Comparison of ENCODE assay signal across 9 cellular contexts in the genomic region with DNA sequence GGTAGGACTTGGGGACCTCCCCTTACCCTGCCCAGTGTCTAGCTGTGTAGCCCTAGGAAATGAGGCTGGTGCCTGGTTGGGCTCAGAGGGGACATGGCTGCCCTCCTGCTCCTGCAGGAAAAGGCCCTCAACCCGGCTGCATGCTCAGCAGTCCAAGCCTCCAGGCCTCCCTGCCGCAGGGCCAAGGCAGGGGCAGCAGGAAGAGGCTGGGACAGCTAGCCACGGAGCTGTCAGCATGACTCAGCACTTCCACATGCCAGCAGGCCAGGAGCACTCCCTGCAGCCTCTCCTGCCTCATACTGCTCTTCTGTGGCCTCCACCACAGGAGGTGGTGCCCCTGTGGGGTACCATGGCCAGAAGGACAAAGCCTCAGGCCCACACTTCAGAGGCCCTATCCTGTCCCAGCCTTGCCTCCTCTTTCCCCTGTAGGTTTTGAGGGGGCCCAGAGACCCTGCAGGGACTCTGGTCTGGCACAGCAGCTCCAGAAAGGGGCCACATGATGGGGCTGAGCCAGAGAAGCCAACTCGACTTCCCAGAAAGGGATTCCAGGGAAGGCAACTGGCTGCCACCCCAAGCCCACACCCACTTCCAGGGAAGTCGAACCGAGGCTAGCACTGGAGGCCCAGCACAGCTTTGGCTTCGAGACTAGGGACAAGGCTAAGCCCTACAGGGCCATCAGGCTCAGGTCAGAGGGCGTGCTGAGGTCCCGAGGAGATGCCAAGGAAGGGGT. TPM values are rescaled to one million over a fixed set of nuclear protein-coding genes. Genes with fewer than 3 reads are reported as not detected.
DNase-seq lines count a peak whose midpoint lies in the region; ATAC-seq and TF ChIP-seq lines count a peak whose summit lies in the region.
"Had no signal": no experiment of that assay in that cellular context is flagged by ENCODE, and none has a peak within 500 bp of the region (broad histone marks: within the 10 kb centered on the region; RNA-seq: fewer than 3 reads in every experiment).

No MANE protein-coding gene starts in this region.

- H3K36me3 ChIP-seq in Peyer's patch (peaks cover 0 to 70% (median 0%) of the 10 kb centered on the region in 3 donors), liver (ENCODE audit: control insufficient read depth in 4 of 4, insufficient read depth in 3 of 4, low read depth in 1 of 4, low read length in 3 of 4) (peaks cover 0 to 22% (median 12%) of the 10 kb centered on the region in 4 donors), tibial artery (peaks cover 80 to 100% (median 89%) of the 10 kb centered on the region in 3 donors)

- intact Hi-C loops in tibial artery (cut with DNase I; ENCODE audit: low total_unique reads): no loop called here

- no peak overlapping the region for H3K9ac ChIP-seq in liver (ENCODE audit: low read depth in 1 of 2, low read length in 2 of 2)

- peak in 1 of 2 donors; percentile 9 for TF ChIP-seq POLR2A in Peyer's patch (IDR thresholded peaks at IDR 0.05)

- H3K27me3 ChIP-seq in Peyer's patch: no peaks in the 10 kb centered on the region
- H3K27me3 ChIP-seq in liver (ENCODE audit: control insufficient read depth in 4 of 4, insufficient read depth in 4 of 4, low read length in 3 of 4): no peaks in the 10 kb centered on the region
- H3K27me3 ChIP-seq in tibial artery: no peaks in the 10 kb centered on the region

- peak in 1 of 2 donors; percentile 16 for TF ChIP-seq RAD21 in liver (IDR thresholded peaks at IDR 0.05)

- WGBS in liver: 56% methylated on average over 9 of the region's 9 CpGs

- TF ChIP-seq CTCF in Peyer's patch (IDR thresholded peaks at IDR 0.05) (no peak), liver (IDR thresholded peaks at IDR 0.05; ENCODE audit: low read depth, low read length, missing input control) (no peak), tibial artery (IDR thresholded peaks at IDR 0.05) (no peak)

- H3K4me3 ChIP-seq in Peyer's patch: no peak overlapping the region
- no peak overlapping the region for H3K4me3 ChIP-seq in liver (ENCODE audit: low read depth in 1 of 3, low read length in 3 of 3)
- no peak overlapping the region for H3K4me3 ChIP-seq in tibial artery

- ATAC-seq in HG03469 (IDR thresholded peaks at IDR 0.05; ENCODE audit: unreplicated experiment) (no peak), HG03095 (IDR thresholded peaks at IDR 0.05; ENCODE audit: unreplicated experiment) (no peak), HG02571 (IDR thresholded peaks at IDR 0.05; ENCODE audit: unreplicated experiment) (no peak)

- H3K27ac ChIP-seq in Peyer's patch: peak overlapping the region; percentile 3 to 64 (median 44)
- peak overlapping the region; percentile 12 to 53 for H3K27ac ChIP-seq in liver (ENCODE audit: low read depth in 1 of 2, low read length in 2 of 2)
- H3K27ac ChIP-seq in tibial artery: peak overlapping the region; percentile 39 to 75

- DNase-seq in GM03348 (ENCODE audit: low spot score): peak; percentile 95
- peak in 2 of 3 donors; percentile 79 to 81 for DNase-seq in Peyer's patch
- DNase-seq in dedifferentiated amniotic fluid mesenchymal stem cell (ENCODE audit: extremely low spot score): peak; percentile 74
- DNase-seq in tibial artery: peak; percentile 58 to 87
- DNase-seq: T-cell had no signal

- peaks cover 0 to 38% (median 11%) of the 10 kb centered on the region in 4 donors for H3K4me1 ChIP-seq in Peyer's patch
- peaks cover 20 to 24% (median 22%) of the 10 kb centered on the region in 4 donors for H3K4me1 ChIP-seq in liver (ENCODE audit: control insufficient read depth in 4 of 4, insufficient read depth in 4 of 4, low read length in 3 of 4)
- H3K4me1 ChIP-seq in tibial artery: peaks cover 0 to 33% (median 20%) of the 10 kb centered on the region in 4 donors

- H3K9me3 ChIP-seq in Peyer's patch: no peaks in the 10 kb centered on the region
- no peaks in the 10 kb centered on the region for H3K9me3 ChIP-seq in liver (ENCODE audit: control insufficient read depth in 4 of 4, low read length in 3 of 4)
- no peaks in the 10 kb centered on the region for H3K9me3 ChIP-seq in tibial artery

TF ChIP-seq in liver, 16 proteins besides CTCF, POLR2A, EP300 and RAD21:
- TF ChIP-seq JUND (IDR thresholded peaks at IDR 0.05) (peak in 1 of 2 donors; percentile 55), FOXA1 (IDR thresholded peaks at IDR 0.05) (no peak), RXRA (IDR thresholded peaks at IDR 0.05) (peak in 1 of 2 donors; percentile 68), SP1 (IDR thresholded peaks at IDR 0.05) (no peak), FOXA2 (IDR thresholded peaks at IDR 0.05) (no peak), HNF4G (IDR thresholded peaks at IDR 0.05) (no peak), GABPA (IDR thresholded peaks at IDR 0.05 in 1 of 2, conservative IDR thresholded peaks at IDR 0.05 in 1 of 2) (no peak), TAF1 (conservative IDR thresholded peaks at IDR 0.05) (no peak), HNF4A (conservative IDR thresholded peaks at IDR 0.05) (peak in 1 of 2 donors; percentile 29), NR2F2 (IDR thresholded peaks at IDR 0.05) (peak; percentile 17), EGR1 (IDR thresholded peaks at IDR 0.05; ENCODE audit: low read depth in 2 of 2) (no peak), ZBTB33 (IDR thresholded peaks at IDR 0.05) (no peak)
- TF ChIP-seq, protein P1, sequence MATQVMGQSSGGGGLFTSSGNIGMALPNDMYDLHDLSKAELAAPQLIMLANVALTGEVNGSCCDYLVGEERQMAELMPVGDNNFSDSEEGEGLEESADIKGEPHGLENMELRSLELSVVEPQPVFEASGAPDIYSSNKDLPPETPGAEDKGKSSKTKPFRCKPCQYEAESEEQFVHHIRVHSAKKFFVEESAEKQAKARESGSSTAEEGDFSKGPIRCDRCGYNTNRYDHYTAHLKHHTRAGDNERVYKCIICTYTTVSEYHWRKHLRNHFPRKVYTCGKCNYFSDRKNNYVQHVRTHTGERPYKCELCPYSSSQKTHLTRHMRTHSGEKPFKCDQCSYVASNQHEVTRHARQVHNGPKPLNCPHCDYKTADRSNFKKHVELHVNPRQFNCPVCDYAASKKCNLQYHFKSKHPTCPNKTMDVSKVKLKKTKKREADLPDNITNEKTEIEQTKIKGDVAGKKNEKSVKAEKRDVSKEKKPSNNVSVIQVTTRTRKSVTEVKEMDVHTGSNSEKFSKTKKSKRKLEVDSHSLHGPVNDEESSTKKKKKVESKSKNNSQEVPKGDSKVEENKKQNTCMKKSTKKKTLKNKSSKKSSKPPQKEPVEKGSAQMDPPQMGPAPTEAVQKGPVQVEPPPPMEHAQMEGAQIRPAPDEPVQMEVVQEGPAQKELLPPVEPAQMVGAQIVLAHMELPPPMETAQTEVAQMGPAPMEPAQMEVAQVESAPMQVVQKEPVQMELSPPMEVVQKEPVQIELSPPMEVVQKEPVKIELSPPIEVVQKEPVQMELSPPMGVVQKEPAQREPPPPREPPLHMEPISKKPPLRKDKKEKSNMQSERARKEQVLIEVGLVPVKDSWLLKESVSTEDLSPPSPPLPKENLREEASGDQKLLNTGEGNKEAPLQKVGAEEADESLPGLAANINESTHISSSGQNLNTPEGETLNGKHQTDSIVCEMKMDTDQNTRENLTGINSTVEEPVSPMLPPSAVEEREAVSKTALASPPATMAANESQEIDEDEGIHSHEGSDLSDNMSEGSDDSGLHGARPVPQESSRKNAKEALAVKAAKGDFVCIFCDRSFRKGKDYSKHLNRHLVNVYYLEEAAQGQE (IDR thresholded peaks at IDR 0.05): peak; percentile 55
- TF ChIP-seq, protein P2, sequence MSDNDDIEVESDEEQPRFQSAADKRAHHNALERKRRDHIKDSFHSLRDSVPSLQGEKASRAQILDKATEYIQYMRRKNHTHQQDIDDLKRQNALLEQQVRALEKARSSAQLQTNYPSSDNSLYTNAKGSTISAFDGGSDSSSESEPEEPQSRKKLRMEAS (IDR thresholded peaks at IDR 0.05): no peak
- TF ChIP-seq, protein P3, sequence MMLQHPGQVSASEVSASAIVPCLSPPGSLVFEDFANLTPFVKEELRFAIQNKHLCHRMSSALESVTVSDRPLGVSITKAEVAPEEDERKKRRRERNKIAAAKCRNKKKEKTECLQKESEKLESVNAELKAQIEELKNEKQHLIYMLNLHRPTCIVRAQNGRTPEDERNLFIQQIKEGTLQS (IDR thresholded peaks at IDR 0.05): no peak

RNA-seq across cellular contexts. Expression of gene TKT, which starts 19.5 kb away (rescaled TPM):
- total RNA-seq in Peyer's patch (100 to 1,000 TPM; 130 to 171 (median 145) TPM), liver (100 to 1,000 TPM in 1 of 2 donors, 10 to 100 TPM in 1; 79.2 to 202 TPM)
- polyA plus RNA-seq in liver: 100 to 1,000 TPM in 1 of 2 donors, 10 to 100 TPM in 1; 18.1 to 178 TPM
